In genomic region chr14:100225169-100225568, GRCh38 we compare ENCODE assay signal across 31 cellular contexts. TPM values are rescaled to one million over a fixed set of nuclear protein-coding genes. Genes with fewer than 3 reads are reported as not detected.
DNase-seq lines count a peak whose midpoint lies in the region; ATAC-seq and TF ChIP-seq lines count a peak whose summit lies in the region.
"Had no signal": no experiment of that assay in that cellular context is flagged by ENCODE, and none has a peak within 500 bp of the region (broad histone marks: within the 10 kb centered on the region; RNA-seq: fewer than 3 reads in every experiment).

No MANE protein-coding gene starts in this region.

- H3K27me3 ChIP-seq in DND-41 (ENCODE audit: insufficient read depth, low read length, poor library complexity) (no peaks in the 10 kb centered on the region), testis (no peaks in the 10 kb centered on the region)
- H3K27me3 ChIP-seq: body of pancreas had no signal

- peaks cover 22% of the 10 kb centered on the region for H3K36me3 ChIP-seq in DND-41 (ENCODE audit: insufficient read depth, low read length)
- no peaks in the 10 kb centered on the region for H3K36me3 ChIP-seq in testis (ENCODE audit: low read depth, missing control alignments)

- DNase-seq in activated naive CD4-positive, alpha-beta T cell treated with anti-CD3 and anti-CD28 coated beads, Interleukin-2, amount 10 ng/mL, durations not matched to agents 7 days and 5 days, result no peak
- no peak for DNase-seq in activated naive CD4-positive, alpha-beta T cell treated with anti-CD3 and anti-CD28 coated beads for 36 hours
- no peak for DNase-seq in DND-41
- no peak for DNase-seq in neural crest cell (ENCODE audit: low read depth, low spot score)
- no peak for DNase-seq in NCI-H2196 (lab: John Stamatoyannopoulos, UW; ENCODE audit: unreplicated experiment)
- DNase-seq in Ammon's horn (ENCODE audit: low spot score), result no peak
- no peak for DNase-seq in testis
- DNase-seq: ACHN; activated CD4-positive, alpha-beta T cell treated with anti-CD3 and anti-CD28 coated beads for 4 hours; body of pancreas; C1 segment of cervical spinal cord; cerebellar nuclear complex; dermis blood vessel endothelial cell; DMS79 treated with DMSO at 0.1 percent for 48 hours; endodermal cell; MV-4-11; NCI-H1436; NCI-H2081; NCI-H2227 treated with DMSO at 0.1 percent for 48 hours; NCI-H526 treated with DMSO at 0.1 percent for 48 hours; occipital lobe; PC-9; psoas muscle; SK-N-SH; stimulated activated CD4-positive, alpha-beta T cell treated with anti-CD3 and anti-CD28 coated beads, Interleukin-2, amount 100 ng/mL, for 48 hours; trophoblast cell had no signal

- H3K4me1 Mint-ChIP-seq in activated naive CD4-positive, alpha-beta T cell treated with anti-CD3 and anti-CD28 coated beads, Interleukin-2, amount 10 ng/mL, durations not matched to agents 7 days and 5 days, result peaks cover 8% of the 10 kb centered on the region
- peaks cover 12% of the 10 kb centered on the region for H3K4me1 Mint-ChIP-seq in activated naive CD4-positive, alpha-beta T cell treated with anti-CD3 and anti-CD28 coated beads for 36 hours (ENCODE audit: low read depth)
- peaks cover 21% of the 10 kb centered on the region for H3K4me1 Mint-ChIP-seq in activated T-helper 17 cell treated with anti-CD3 and anti-CD28 coated beads, Interleukin-2, amount 50 U/mL, for 72 hours
- H3K4me1 Mint-ChIP-seq in neural crest cell, result peaks cover 6% of the 10 kb centered on the region
- H3K4me1 Mint-ChIP-seq: endodermal cell had no signal

- H3K4me1 ChIP-seq in DND-41 (ENCODE audit: insufficient read depth, low read length) (peaks cover 55% of the 10 kb centered on the region), testis (peaks cover 15% of the 10 kb centered on the region)

- H3K4me3 ChIP-seq in DND-41 (ENCODE audit: low read depth in 1 of 2, low read length in 2 of 2) (no peak overlapping the region), testis (no peak overlapping the region)
- H3K4me3 ChIP-seq: body of pancreas, PC-9, psoas muscle had no signal

- H3K4me3 Mint-ChIP-seq in activated naive CD4-positive, alpha-beta T cell treated with anti-CD3 and anti-CD28 coated beads, Interleukin-2, amount 10 ng/mL, durations not matched to agents 7 days and 5 days, result no peak overlapping the region
- H3K4me3 Mint-ChIP-seq in activated naive CD4-positive, alpha-beta T cell treated with anti-CD3 and anti-CD28 coated beads for 36 hours, result no peak overlapping the region
- peak overlapping the region; percentile 2 for H3K4me3 Mint-ChIP-seq in activated T-helper 17 cell treated with anti-CD3 and anti-CD28 coated beads, Interleukin-2, amount 50 U/mL, for 72 hours
- H3K4me3 Mint-ChIP-seq in neural crest cell, result no peak overlapping the region
- H3K4me3 Mint-ChIP-seq: endodermal cell had no signal

- peaks cover 22% of the 10 kb centered on the region for H3K36me3 Mint-ChIP-seq in activated naive CD4-positive, alpha-beta T cell treated with anti-CD3 and anti-CD28 coated beads, Interleukin-2, amount 10 ng/mL, durations not matched to agents 7 days and 5 days
- peaks cover 2% of the 10 kb centered on the region for H3K36me3 Mint-ChIP-seq in activated naive CD4-positive, alpha-beta T cell treated with anti-CD3 and anti-CD28 coated beads for 36 hours (ENCODE audit: low read depth)
- H3K36me3 Mint-ChIP-seq in activated T-helper 17 cell treated with anti-CD3 and anti-CD28 coated beads, Interleukin-2, amount 50 U/mL, for 72 hours (ENCODE audit: low read depth), result peaks cover 3% of the 10 kb centered on the region
- no peaks in the 10 kb centered on the region for H3K36me3 Mint-ChIP-seq in neural crest cell (ENCODE audit: low read depth)

- ATAC-seq in DND-41 (ENCODE audit: insufficient read depth, low read depth), result no peak
- ATAC-seq in activated T-helper 17 cell treated with anti-CD3 and anti-CD28 coated beads, Interleukin-2, amount 50 U/mL, for 72 hours (replicated peaks), result no peak
- ATAC-seq: body of pancreas, esophagus mucosa, HCT116, psoas muscle, Right ventricle myocardium inferior, sciatic nerve had no signal

- peak overlapping the region; percentile 57; the same call in 1 of the 2 replicates for H3K27ac ChIP-seq in DND-41 (ENCODE audit: low read length)
- no peak overlapping the region for H3K27ac ChIP-seq in testis
- H3K27ac ChIP-seq: body of pancreas, PC-9, psoas muscle had no signal

- CTCF ChIA-PET in activated naive CD4-positive, alpha-beta T cell treated with anti-CD3 and anti-CD28 coated beads, Interleukin-2, amount 10 ng/mL, durations not matched to agents 7 days and 5 days (lab: Charles Lee), result interaction anchor here (1.0 to 7.7 kb wide), 5 partner anchors 9 to 33 kb away, joined by 3 to 58 read pairs (median 15); no protein-coding TSS in a partner anchor
- CTCF ChIA-PET in activated naive CD4-positive, alpha-beta T cell treated with anti-CD3 and anti-CD28 coated beads for 36 hours (lab: Charles Lee), result interaction anchor here (0.9 to 5.3 kb wide), 6 partner anchors 9 to 32 kb away, joined by 3 to 37 read pairs (median 16); no protein-coding TSS in a partner anchor

- H3K4me2 ChIP-seq in DND-41 (ENCODE audit: insufficient read depth, low read length), result peak overlapping the region; percentile 36
- H3K4me2 ChIP-seq: PC-9, SK-N-SH had no signal

- H3K9me3 ChIP-seq in DND-41 (ENCODE audit: insufficient read depth, low read length, severe bottlenecking) (no peaks in the 10 kb centered on the region), testis (no peaks in the 10 kb centered on the region)
- H3K9me3 ChIP-seq: body of pancreas, psoas muscle, SK-N-SH had no signal

- peaks cover 98% of the 10 kb centered on the region for H3K79me2 ChIP-seq in DND-41 (ENCODE audit: insufficient read depth, low read length)

- H3K27me3 Mint-ChIP-seq in activated naive CD4-positive, alpha-beta T cell treated with anti-CD3 and anti-CD28 coated beads, Interleukin-2, amount 10 ng/mL, durations not matched to agents 7 days and 5 days, result no peaks in the 10 kb centered on the region
- H3K27me3 Mint-ChIP-seq in activated naive CD4-positive, alpha-beta T cell treated with anti-CD3 and anti-CD28 coated beads for 36 hours (ENCODE audit: low read depth), result no peaks in the 10 kb centered on the region
- H3K27me3 Mint-ChIP-seq in activated T-helper 17 cell treated with anti-CD3 and anti-CD28 coated beads, Interleukin-2, amount 50 U/mL, for 72 hours, result no peaks in the 10 kb centered on the region
- H3K27me3 Mint-ChIP-seq in neural crest cell (ENCODE audit: low read depth), result no peaks in the 10 kb centered on the region

- H3K9ac ChIP-seq in DND-41 (ENCODE audit: low read depth, low read length), result peak overlapping the region; percentile 16
- H3K9ac ChIP-seq: SK-N-SH had no signal

- no peak for TF ChIP-seq POLR2A in testis (IDR thresholded peaks at IDR 0.05)

- peak overlapping the region; percentile 67 for H3K27ac Mint-ChIP-seq in activated naive CD4-positive, alpha-beta T cell treated with anti-CD3 and anti-CD28 coated beads, Interleukin-2, amount 10 ng/mL, durations not matched to agents 7 days and 5 days
- H3K27ac Mint-ChIP-seq in activated naive CD4-positive, alpha-beta T cell treated with anti-CD3 and anti-CD28 coated beads for 36 hours, result no peak overlapping the region
- H3K27ac Mint-ChIP-seq in activated T-helper 17 cell treated with anti-CD3 and anti-CD28 coated beads, Interleukin-2, amount 50 U/mL, for 72 hours, result peak overlapping the region; percentile 8
- H3K27ac Mint-ChIP-seq in neural crest cell (ENCODE audit: unreplicated experiment), result peak overlapping the region; percentile 14
- H3K27ac Mint-ChIP-seq: endodermal cell had no signal

- intact Hi-C loops in activated naive CD4-positive, alpha-beta T cell treated with anti-CD3 and anti-CD28 coated beads for 36 hours (cut with micrococcal nuclease), result no loop called here
- intact Hi-C loops in testis (cut with DNase I; ENCODE audit: low total_unique reads), result no loop called here

- H2AFZ ChIP-seq in DND-41 (ENCODE audit: low read depth, low read length), result no peak overlapping the region
- H2AFZ ChIP-seq: PC-9 had no signal

- TF ChIP-seq CTCF in DND-41 (IDR thresholded peaks at IDR 0.05; ENCODE audit: borderline replicate concordance, extremely low read depth, low read length, poor library complexity, severe bottlenecking) (no peak), neural crest cell (conservative IDR thresholded peaks at IDR 0.05) (no peak), testis (IDR thresholded peaks at IDR 0.05) (no peak)

- peaks cover 32% of the 10 kb centered on the region; the same call in 1 of the 2 replicates for H4K20me1 ChIP-seq in DND-41 (ENCODE audit: insufficient read depth, low read length)

- WGBS in testis, 2 donors, result 84 to 93% methylated on average over 4 of the region's 4 CpGs

- no peaks in the 10 kb centered on the region for H3K9me3 Mint-ChIP-seq in activated naive CD4-positive, alpha-beta T cell treated with anti-CD3 and anti-CD28 coated beads, Interleukin-2, amount 10 ng/mL, durations not matched to agents 7 days and 5 days
- no peaks in the 10 kb centered on the region for H3K9me3 Mint-ChIP-seq in activated naive CD4-positive, alpha-beta T cell treated with anti-CD3 and anti-CD28 coated beads for 36 hours
- H3K9me3 Mint-ChIP-seq in activated T-helper 17 cell treated with anti-CD3 and anti-CD28 coated beads, Interleukin-2, amount 50 U/mL, for 72 hours, result no peaks in the 10 kb centered on the region
- H3K9me3 Mint-ChIP-seq in neural crest cell, result no peaks in the 10 kb centered on the region
- H3K9me3 Mint-ChIP-seq: endodermal cell had no signal

RNA-seq across cellular contexts. Expression of gene YY1, which starts 13.8 kb away (rescaled TPM):
- total RNA-seq in activated naive CD4-positive, alpha-beta T cell treated with anti-CD3 and anti-CD28 coated beads for 36 hours, result 10 to 100 TPM; 82.4 to 85.0 TPM
- 10 to 100 TPM; 63.8 to 77.0 TPM for total RNA-seq in activated T-helper 17 cell treated with anti-CD3 and anti-CD28 coated beads, Interleukin-2, amount 50 U/mL, for 72 hours
- total RNA-seq in neural crest cell, result 72.0 and 79.9 TPM in 2 replicates
- 10 to 100 TPM; 58.1 to 68.2 TPM for total RNA-seq in testis
- polyA plus RNA-seq in testis (ENCODE audit: insufficient read depth, low read depth, low replicate concordance), result 74.2 TPM
